ENCODE assay signal across 25 cellular contexts in the genomic region with DNA sequence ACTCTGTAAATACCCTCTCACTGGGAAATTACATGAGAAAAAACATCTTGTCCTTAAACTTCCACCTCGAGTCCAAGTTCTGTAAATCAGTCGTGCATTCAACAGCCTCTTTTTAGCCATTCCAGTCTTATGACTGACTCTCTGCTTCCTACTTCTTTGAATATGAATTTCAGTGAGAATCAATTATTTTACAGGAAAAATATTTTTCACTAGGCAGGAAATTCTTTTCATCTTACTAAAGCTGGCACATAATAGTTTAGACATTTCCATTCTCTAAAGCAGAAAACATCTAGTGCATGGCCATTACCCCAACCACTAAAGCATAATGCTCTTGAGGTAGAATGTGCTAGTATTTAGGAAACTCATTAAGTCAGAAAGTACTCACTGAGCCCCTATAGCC.
"Had no signal": no experiment of that assay in that cellular context is flagged by ENCODE, and none has a peak within 500 bp of the region (broad histone marks: within the 10 kb centered on the region; RNA-seq: fewer than 3 reads in every experiment).

No MANE protein-coding gene starts in this region.

- DNase-seq: activated CD4-positive, alpha-beta T cell treated with anti-CD3 and anti-CD28 coated beads, Interleukin-2, amount 10 ng/mL, durations not matched to agents 7 days and 5 days; activated CD4-positive, CD25-positive, alpha-beta regulatory T cell treated with anti-CD3 and anti-CD28 coated beads, Interleukin-2, amount 50 U/mL, for 72 hours; activated CD8-positive, alpha-beta memory T cell treated with anti-CD3 and anti-CD28 coated beads, Interleukin-2, amount 10 ng/mL, durations not matched to agents 7 days and 5 days; activated CD8-positive, alpha-beta T cell treated with anti-CD3 and anti-CD28 coated beads for 36 hours; activated effector memory CD4-positive, alpha-beta T cell treated with anti-CD3 and anti-CD28 coated beads, Interleukin-2, amount 50 U/mL, for 16 hours; activated naive CD4-positive, alpha-beta T cell treated with anti-CD3 and anti-CD28 coated beads, Interleukin-2, amount 50 U/mL, for 16 hours; activated naive CD8-positive, alpha-beta T cell treated with anti-CD3 and anti-CD28 coated beads, Interleukin-2, amount 50 U/mL, for 24 hours; activated T-cell treated with anti-CD3 and anti-CD28 coated beads for 4 hours; anterior cingulate cortex; brain microvascular endothelial cell; central memory CD4-positive, alpha-beta T cell; endodermal cell; esophagus squamous epithelium; heart right ventricle; kidney; lower lobe of right lung; naive thymus-derived CD8-positive, alpha-beta T cell; stimulated activated CD4-positive, alpha-beta T cell treated with anti-CD3 and anti-CD28 coated beads, Interleukin-4, amount 100 ng/mL, for 4 hours; stimulated activated naive CD8-positive, alpha-beta T cell treated with anti-CD3 and anti-CD28 coated beads, Interleukin-15, Interleukin-2, amounts not matched to agents 100 U/mL and 50 U/mL, for 24 hours; thyroid gland; upper lobe of right lung had no signal

- H3K27ac ChIP-seq: brain microvascular endothelial cell, esophagus squamous epithelium, heart right ventricle, lower lobe of right lung, thyroid gland, upper lobe of right lung, VCaP had no signal

- H3K27ac Mint-ChIP-seq: activated CD4-positive, alpha-beta T cell treated with anti-CD3 and anti-CD28 coated beads, Interleukin-2, amount 10 ng/mL, durations not matched to agents 7 days and 5 days; activated CD8-positive, alpha-beta memory T cell treated with anti-CD3 and anti-CD28 coated beads, Interleukin-2, amount 10 ng/mL, durations not matched to agents 7 days and 5 days; activated CD8-positive, alpha-beta T cell treated with anti-CD3 and anti-CD28 coated beads for 36 hours; activated naive CD8-positive, alpha-beta T cell treated with anti-CD3 and anti-CD28 coated beads, Interleukin-2, amount 50 U/mL, for 24 hours; endodermal cell had no signal

- H3K9me3 ChIP-seq: esophagus squamous epithelium, lower lobe of right lung, thyroid gland, upper lobe of right lung had no signal

- H3K27me3 Mint-ChIP-seq: activated CD4-positive, alpha-beta T cell treated with anti-CD3 and anti-CD28 coated beads, Interleukin-2, amount 10 ng/mL, durations not matched to agents 7 days and 5 days; activated CD8-positive, alpha-beta memory T cell treated with anti-CD3 and anti-CD28 coated beads, Interleukin-2, amount 10 ng/mL, durations not matched to agents 7 days and 5 days; activated CD8-positive, alpha-beta T cell treated with anti-CD3 and anti-CD28 coated beads for 36 hours; activated naive CD8-positive, alpha-beta T cell treated with anti-CD3 and anti-CD28 coated beads, Interleukin-2, amount 50 U/mL, for 24 hours; naive thymus-derived CD8-positive, alpha-beta T cell had no signal

- H3K4me3 ChIP-seq: esophagus squamous epithelium, heart right ventricle, lower lobe of right lung, thyroid gland, upper lobe of right lung had no signal

- ATAC-seq: activated CD8-positive, alpha-beta memory T cell treated with anti-CD3 and anti-CD28 coated beads, Interleukin-2, amount 10 ng/mL, durations not matched to agents 7 days and 5 days; activated CD8-positive, alpha-beta T cell treated with anti-CD3 and anti-CD28 coated beads for 36 hours; activated naive CD8-positive, alpha-beta T cell treated with anti-CD3 and anti-CD28 coated beads, Interleukin-2, amount 50 U/mL, for 24 hours; heart right ventricle; left lobe of liver; lower lobe of right lung; naive thymus-derived CD8-positive, alpha-beta T cell; sciatic nerve; stimulated activated naive CD8-positive, alpha-beta T cell treated with anti-CD3 and anti-CD28 coated beads, Interleukin-15, Interleukin-2, amounts not matched to agents 100 U/mL and 50 U/mL, for 24 hours; upper lobe of right lung had no signal

- H3K4me1 Mint-ChIP-seq: activated CD4-positive, alpha-beta T cell treated with anti-CD3 and anti-CD28 coated beads, Interleukin-2, amount 10 ng/mL, durations not matched to agents 7 days and 5 days; activated CD8-positive, alpha-beta memory T cell treated with anti-CD3 and anti-CD28 coated beads, Interleukin-2, amount 10 ng/mL, durations not matched to agents 7 days and 5 days; activated naive CD8-positive, alpha-beta T cell treated with anti-CD3 and anti-CD28 coated beads, Interleukin-2, amount 50 U/mL, for 24 hours; endodermal cell; naive thymus-derived CD8-positive, alpha-beta T cell had no signal

- H3K4me1 ChIP-seq: esophagus squamous epithelium, heart right ventricle, lower lobe of right lung, thyroid gland, upper lobe of right lung had no signal

- H3K36me3 ChIP-seq: brain microvascular endothelial cell, esophagus squamous epithelium, heart right ventricle, lower lobe of right lung, thyroid gland, upper lobe of right lung had no signal

- H3K4me3 Mint-ChIP-seq: activated CD4-positive, alpha-beta T cell treated with anti-CD3 and anti-CD28 coated beads, Interleukin-2, amount 10 ng/mL, durations not matched to agents 7 days and 5 days; activated CD8-positive, alpha-beta memory T cell treated with anti-CD3 and anti-CD28 coated beads, Interleukin-2, amount 10 ng/mL, durations not matched to agents 7 days and 5 days; activated CD8-positive, alpha-beta T cell treated with anti-CD3 and anti-CD28 coated beads for 36 hours; activated naive CD8-positive, alpha-beta T cell treated with anti-CD3 and anti-CD28 coated beads, Interleukin-2, amount 50 U/mL, for 24 hours; endodermal cell; naive thymus-derived CD8-positive, alpha-beta T cell had no signal

- H3K36me3 Mint-ChIP-seq: activated CD8-positive, alpha-beta memory T cell treated with anti-CD3 and anti-CD28 coated beads, Interleukin-2, amount 10 ng/mL, durations not matched to agents 7 days and 5 days; naive thymus-derived CD8-positive, alpha-beta T cell had no signal

- H3K27me3 ChIP-seq: brain microvascular endothelial cell, esophagus squamous epithelium, heart right ventricle, thyroid gland, upper lobe of right lung had no signal

- FAIRE-seq: colon, kidney had no signal
